ENCODE assay signal across 1 cellular context in the genomic region with DNA sequence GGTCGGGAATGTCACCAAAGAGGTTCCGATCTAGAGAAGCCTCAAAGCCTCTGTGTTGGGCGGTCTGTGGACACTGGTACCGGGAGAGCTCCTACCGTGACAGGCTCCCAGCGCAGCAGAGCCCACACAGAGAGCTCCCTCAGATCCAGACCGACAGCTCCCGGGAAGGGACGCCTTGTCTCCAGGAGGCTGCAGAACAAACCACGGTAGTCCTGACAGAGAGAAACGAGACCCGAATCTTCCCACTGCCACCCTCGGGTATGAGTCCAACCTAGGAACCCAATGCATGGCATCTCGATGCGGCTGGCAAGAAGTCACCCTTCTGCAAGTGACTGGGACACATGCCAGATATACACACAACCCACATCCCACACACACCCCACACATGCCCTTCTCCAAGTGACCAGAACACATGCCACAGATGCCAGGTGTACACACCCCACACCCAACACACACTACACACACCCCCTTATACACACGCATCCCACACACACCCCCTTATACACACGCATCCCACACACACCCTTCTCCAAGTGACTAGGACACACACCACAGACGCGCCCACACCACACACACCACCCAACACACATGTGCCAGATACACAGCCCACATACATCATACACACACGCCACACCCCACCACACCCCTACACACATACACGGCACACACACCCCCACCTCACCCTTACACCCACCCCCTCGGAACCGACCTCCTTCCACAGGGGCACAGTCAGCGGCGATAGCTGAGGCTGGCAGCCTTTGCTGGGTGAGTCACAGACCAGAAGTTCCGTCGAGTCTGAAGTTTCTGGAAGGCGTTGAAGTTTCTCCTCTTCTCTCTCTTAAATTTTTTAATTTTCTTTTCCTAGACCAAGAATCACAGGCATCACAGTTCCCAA.
TF ChIP-seq lines count a peak whose summit lies in the region.

No MANE protein-coding gene starts in this region.

TF ChIP-seq in HepG2, 621 proteins besides CTCF, POLR2A, EP300 and RAD21:
- TF ChIP-seq ZNF644 (CRISPR knock-in tag; IDR thresholded peaks at IDR 0.05; ENCODE audit: low read depth) (no peak), REL (CRISPR knock-in tag; conservative IDR thresholded peaks at IDR 0.05) (no peak), TP53 (CRISPR knock-in tag; conservative IDR thresholded peaks at IDR 0.05) (no peak), ZNF354B (CRISPR knock-in tag; IDR thresholded peaks at IDR 0.05) (no peak)
- TF ChIP-seq, protein P1, sequence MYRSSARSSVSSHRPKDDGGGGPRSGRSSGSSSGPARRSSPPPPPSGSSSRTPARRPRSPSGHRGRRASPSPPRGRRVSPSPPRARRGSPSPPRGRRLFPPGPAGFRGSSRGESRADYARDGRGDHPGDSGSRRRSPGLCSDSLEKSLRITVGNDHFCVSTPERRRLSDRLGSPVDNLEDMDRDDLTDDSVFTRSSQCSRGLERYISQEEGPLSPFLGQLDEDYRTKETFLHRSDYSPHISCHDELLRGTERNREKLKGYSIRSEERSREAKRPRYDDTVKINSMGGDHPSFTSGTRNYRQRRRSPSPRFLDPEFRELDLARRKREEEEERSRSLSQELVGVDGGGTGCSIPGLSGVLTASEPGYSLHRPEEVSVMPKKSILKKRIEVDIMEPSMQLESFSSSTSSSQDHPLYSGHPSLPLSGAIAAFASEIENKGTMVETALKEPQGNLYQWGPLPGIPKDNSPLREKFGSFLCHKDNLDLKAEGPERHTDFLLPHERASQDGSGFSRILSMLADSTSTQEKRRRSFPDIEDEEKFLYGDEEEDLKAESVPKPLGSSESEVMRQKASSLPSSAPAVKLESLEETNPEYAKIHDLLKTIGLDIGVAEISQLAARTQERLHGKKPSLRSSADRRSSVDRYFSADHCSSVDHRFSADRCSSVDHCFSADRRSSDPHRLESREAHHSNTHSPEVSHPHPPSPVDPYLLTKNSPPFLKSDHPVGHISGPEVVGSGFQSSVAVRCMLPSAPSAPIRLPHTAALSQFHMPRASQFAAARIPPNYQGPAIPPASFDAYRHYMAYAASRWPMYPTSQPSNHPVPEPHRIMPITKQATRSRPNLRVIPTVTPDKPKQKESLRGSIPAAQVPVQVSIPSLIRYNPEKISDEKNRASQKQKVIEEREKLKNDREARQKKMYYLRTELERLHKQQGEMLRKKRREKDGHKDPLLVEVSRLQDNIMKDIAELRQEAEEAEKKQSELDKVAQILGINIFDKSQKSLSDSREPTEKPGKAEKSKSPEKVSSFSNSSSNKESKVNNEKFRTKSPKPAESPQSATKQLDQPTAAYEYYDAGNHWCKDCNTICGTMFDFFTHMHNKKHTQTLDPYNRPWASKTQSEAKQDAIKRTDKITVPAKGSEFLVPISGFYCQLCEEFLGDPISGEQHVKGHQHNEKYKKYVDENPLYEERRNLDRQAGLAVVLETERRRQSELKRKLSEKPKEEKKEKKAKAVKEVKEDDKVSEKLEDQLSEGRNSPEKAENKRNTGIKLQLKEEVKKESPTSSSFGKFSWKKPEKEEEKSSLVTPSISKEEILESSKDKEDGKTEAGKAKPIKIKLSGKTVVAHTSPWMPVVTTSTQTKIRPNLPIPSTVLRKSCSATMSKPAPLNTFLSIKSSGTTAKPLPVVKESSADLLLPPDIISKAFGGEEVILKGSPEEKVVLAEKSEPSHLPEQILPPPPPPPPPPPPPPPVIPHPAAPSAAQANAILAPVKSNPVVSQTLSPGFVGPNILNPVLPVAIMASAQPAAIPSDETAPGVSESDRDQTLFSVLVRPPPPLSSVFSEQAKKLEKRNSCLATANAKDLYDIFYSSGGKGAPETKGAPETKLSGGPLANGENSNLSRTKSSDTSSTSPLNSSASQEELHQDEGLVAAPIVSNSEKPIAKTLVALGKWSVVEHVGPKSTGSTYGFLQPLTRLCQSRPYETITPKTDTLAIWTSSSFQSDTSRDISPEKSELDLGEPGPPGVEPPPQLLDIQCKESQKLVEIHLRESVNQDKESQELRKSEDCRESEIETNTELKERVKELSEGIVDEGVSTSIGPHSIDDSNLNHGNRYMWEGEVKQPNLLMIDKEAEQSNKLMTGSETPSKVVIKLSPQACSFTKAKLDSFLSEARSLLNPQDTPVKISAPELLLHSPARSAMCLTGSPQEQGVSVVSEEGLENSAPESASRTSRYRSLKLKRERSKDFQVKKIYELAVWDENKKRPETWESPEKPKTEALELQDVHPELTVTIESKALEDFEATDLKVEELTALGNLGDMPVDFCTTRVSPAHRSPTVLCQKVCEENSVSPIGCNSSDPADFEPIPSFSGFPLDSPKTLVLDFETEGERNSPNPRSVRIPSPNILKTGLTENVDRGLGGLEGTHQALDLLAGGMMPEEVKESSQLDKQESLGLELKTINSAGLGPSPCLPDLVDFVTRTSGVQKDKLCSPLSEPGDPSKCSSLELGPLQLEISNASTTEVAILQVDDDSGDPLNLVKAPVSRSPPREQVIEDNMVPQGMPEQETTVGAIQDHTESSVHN (CRISPR knock-in tag; IDR thresholded peaks at IDR 0.05): 0 out of 2 replicates have a peak, but pooled peaks have one; percentile 23
- TF ChIP-seq, protein P2, sequence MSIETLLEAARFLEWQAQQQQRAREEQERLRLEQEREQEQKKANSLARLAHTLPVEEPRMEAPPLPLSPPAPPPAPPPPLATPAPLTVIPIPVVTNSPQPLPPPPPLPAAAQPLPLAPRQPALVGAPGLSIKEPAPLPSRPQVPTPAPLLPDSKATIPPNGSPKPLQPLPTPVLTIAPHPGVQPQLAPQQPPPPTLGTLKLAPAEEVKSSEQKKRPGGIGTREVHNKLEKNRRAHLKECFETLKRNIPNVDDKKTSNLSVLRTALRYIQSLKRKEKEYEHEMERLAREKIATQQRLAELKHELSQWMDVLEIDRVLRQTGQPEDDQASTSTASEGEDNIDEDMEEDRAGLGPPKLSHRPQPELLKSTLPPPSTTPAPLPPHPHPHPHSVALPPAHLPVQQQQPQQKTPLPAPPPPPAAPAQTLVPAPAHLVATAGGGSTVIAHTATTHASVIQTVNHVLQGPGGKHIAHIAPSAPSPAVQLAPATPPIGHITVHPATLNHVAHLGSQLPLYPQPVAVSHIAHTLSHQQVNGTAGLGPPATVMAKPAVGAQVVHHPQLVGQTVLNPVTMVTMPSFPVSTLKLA (IDR thresholded peaks at IDR 0.05): peak; percentile 49; the same call in 1 of the 2 replicates
- TF ChIP-seq, protein P3, sequence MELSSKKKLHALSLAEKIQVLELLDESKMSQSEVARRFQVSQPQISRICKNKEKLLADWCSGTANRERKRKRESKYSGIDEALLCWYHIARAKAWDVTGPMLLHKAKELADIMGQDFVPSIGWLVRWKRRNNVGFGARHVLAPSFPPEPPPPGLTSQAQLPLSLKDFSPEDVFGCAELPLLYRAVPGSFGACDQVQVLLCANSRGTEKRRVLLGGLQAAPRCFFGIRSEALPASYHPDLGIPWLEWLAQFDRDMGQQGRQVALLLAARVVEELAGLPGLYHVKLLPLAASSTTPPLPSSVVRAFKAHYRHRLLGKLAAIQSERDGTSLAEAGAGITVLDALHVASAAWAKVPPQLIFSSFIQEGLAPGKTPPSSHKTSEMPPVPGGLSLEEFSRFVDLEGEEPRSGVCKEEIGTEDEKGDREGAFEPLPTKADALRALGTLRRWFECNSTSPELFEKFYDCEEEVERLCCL (CRISPR knock-in tag; IDR thresholded peaks at IDR 0.05; ENCODE audit: borderline replicate concordance): no peak
